ENCODE assay signal across 10 cellular contexts in genomic region chrX:107742754-107743191, GRCh38. TPM values are rescaled to one million over a fixed set of nuclear protein-coding genes. Genes with fewer than 3 reads are reported as not detected.
A peak's percentile ranks its signal among the peaks of the same experiment; 100 is the strongest.
DNase-seq lines count a peak whose midpoint lies in the region; ATAC-seq and TF ChIP-seq lines count a peak whose summit lies in the region.
"Had no signal": no experiment of that assay in that cellular context is flagged by ENCODE, and none has a peak within 500 bp of the region (broad histone marks: within the 10 kb centered on the region; RNA-seq: fewer than 3 reads in every experiment).

No MANE protein-coding gene starts in this region.

- H3K27ac ChIP-seq in mucosa of rectum (ENCODE audit: low read depth in 2 of 2, low read length in 2 of 2) (peak overlapping the region; percentile 86 to 92), tibial nerve (peak overlapping the region; percentile 89 to 97 (median 94)), SK-N-SH (ENCODE audit: low read depth in 2 of 2, low read length in 1 of 2) (no peak overlapping the region)

- WGBS in tibial nerve, 2 donors: 52% methylated on average over 21 of the region's 23 CpGs; no CpG with 5 or more reads in 1 of the 2 donors
- 65% methylated on average over 12 of the region's 23 CpGs for WGBS in SK-N-SH (ENCODE audit: low lambda C conversion rate)

- no peak for ATAC-seq in activated CD8-positive, alpha-beta memory T cell treated with anti-CD3 and anti-CD28 coated beads, Interleukin-2, amount 10 ng/mL, durations not matched to agents 7 days and 5 days
- ATAC-seq in central memory CD8-positive, alpha-beta T cell (replicated peaks; ENCODE audit: extremely low read depth, poor library complexity, severe bottlenecking): no peak
- no peak for ATAC-seq in GM18870 (IDR thresholded peaks at IDR 0.05; ENCODE audit: unreplicated experiment)

- H3K4me1 Mint-ChIP-seq in activated CD8-positive, alpha-beta memory T cell treated with anti-CD3 and anti-CD28 coated beads, Interleukin-2, amount 10 ng/mL, durations not matched to agents 7 days and 5 days: peaks cover 14% of the 10 kb centered on the region
- H3K4me1 Mint-ChIP-seq in central memory CD8-positive, alpha-beta T cell: peaks cover 26% of the 10 kb centered on the region

- H3K9ac ChIP-seq in mucosa of rectum (ENCODE audit: low read depth in 1 of 2, low read length in 2 of 2): peak overlapping the region; percentile 5 to 52
- H3K9ac ChIP-seq in SK-N-SH: no peak overlapping the region

- H3K4me1 ChIP-seq in mucosa of rectum (ENCODE audit: control insufficient read depth in 2 of 2, insufficient read depth in 2 of 2, low read length in 2 of 2) (peaks cover 19 to 25% of the 10 kb centered on the region in 2 donors), tibial nerve (peaks cover 0 to 91% (median 54%) of the 10 kb centered on the region in 4 donors), SK-N-SH (ENCODE audit: control insufficient read depth in 1 of 2, insufficient read depth in 2 of 2, low read depth in 1 of 2, low read length in 1 of 2) (peaks cover 0 to 11% of the 10 kb centered on the region in 2 experiments; a peak in 1 of 4 replicates)

- H3K79me2 ChIP-seq in SK-N-SH (ENCODE audit: insufficient read depth): no peaks in the 10 kb centered on the region

- CTCF ChIA-PET in activated CD8-positive, alpha-beta memory T cell treated with anti-CD3 and anti-CD28 coated beads, Interleukin-2, amount 10 ng/mL, durations not matched to agents 7 days and 5 days (lab: Charles Lee): interaction anchor here (1.6 to 2.0 kb wide), 4 partner anchors 25 to 70 kb away, joined by 4 to 14 read pairs (median 10); partner anchors contain the start of gene NCBP2L
- CTCF ChIA-PET in SK-N-SH (lab: Yijun Ruan, JAX): no interaction called here

- H2AFZ ChIP-seq in SK-N-SH (ENCODE audit: low read depth): no peak overlapping the region

- no peak for DNase-seq in activated CD8-positive, alpha-beta memory T cell treated with anti-CD3 and anti-CD28 coated beads, Interleukin-2, amount 10 ng/mL, durations not matched to agents 7 days and 5 days
- no peak for DNase-seq in activated CD8-positive, alpha-beta memory T cell treated with anti-CD3 and anti-CD28 coated beads, Interleukin-2, amount 50 U/mL, for 48 hours
- no peak for DNase-seq in central memory CD8-positive, alpha-beta T cell (ENCODE audit: low spot score in 2 of 2)
- DNase-seq in tibial nerve (ENCODE audit: low spot score in 2 of 2) (no peak), SK-N-SH (no peak), NCI-H524 treated with DMSO at 0.1 percent for 48 hours (lab: John Stamatoyannopoulos, UW) (no peak)

- no peaks in the 10 kb centered on the region for H4K20me1 ChIP-seq in SK-N-SH (ENCODE audit: insufficient read depth)

- no peaks in the 10 kb centered on the region for H3K36me3 ChIP-seq in mucosa of rectum (ENCODE audit: control insufficient read depth in 2 of 2, insufficient read depth in 2 of 2, low read length in 2 of 2)
- no peaks in the 10 kb centered on the region for H3K36me3 ChIP-seq in tibial nerve
- no peaks in the 10 kb centered on the region for H3K36me3 ChIP-seq in SK-N-SH (replicated peaks in 1 of 2; ENCODE audit: control insufficient read depth in 1 of 2, insufficient read depth in 2 of 2, low read length in 1 of 2)

- H3F3A ChIP-seq in SK-N-SH (replicated peaks; ENCODE audit: insufficient read depth): no peaks in the 10 kb centered on the region

- TF ChIP-seq CTCF in tibial nerve (IDR thresholded peaks at IDR 0.05) (no peak), SK-N-SH (IDR thresholded peaks at IDR 0.05) (no peak)

- H3K9me2 ChIP-seq in SK-N-SH: no peaks in the 10 kb centered on the region

- H3K27ac Mint-ChIP-seq in activated CD8-positive, alpha-beta memory T cell treated with anti-CD3 and anti-CD28 coated beads, Interleukin-2, amount 10 ng/mL, durations not matched to agents 7 days and 5 days: peak overlapping the region; percentile 98
- H3K27ac Mint-ChIP-seq in central memory CD8-positive, alpha-beta T cell (ENCODE audit: low read depth): peak overlapping the region; percentile 100

- TF ChIP-seq EP300 in tibial nerve (IDR thresholded peaks at IDR 0.05): no peak
- TF ChIP-seq EP300 in SK-N-SH (IDR thresholded peaks at IDR 0.05; ENCODE audit: borderline replicate concordance in 1 of 2, low read depth in 1 of 2, low read length in 1 of 2): no peak

- no peaks in the 10 kb centered on the region for H3K27me3 Mint-ChIP-seq in activated CD8-positive, alpha-beta memory T cell treated with anti-CD3 and anti-CD28 coated beads, Interleukin-2, amount 10 ng/mL, durations not matched to agents 7 days and 5 days
- peaks cover 10% of the 10 kb centered on the region for H3K27me3 Mint-ChIP-seq in central memory CD8-positive, alpha-beta T cell

- peak overlapping the region; percentile 61 to 63 for H3K4me3 ChIP-seq in mucosa of rectum (ENCODE audit: low read length in 2 of 2)
- peak overlapping the region; percentile 15 to 37 (median 24) for H3K4me3 ChIP-seq in tibial nerve
- H3K4me3 ChIP-seq in SK-N-SH (ENCODE audit: low read depth in 2 of 2, low read length in 1 of 2): no peak overlapping the region

- POLR2A ChIA-PET in SK-N-SH (lab: Yijun Ruan, JAX): interaction anchor here (2.3 kb wide), 1 partner anchor 27 kb away, joined by 13 read pairs; no protein-coding TSS in a partner anchor

- H3K4me3 Mint-ChIP-seq in activated CD8-positive, alpha-beta memory T cell treated with anti-CD3 and anti-CD28 coated beads, Interleukin-2, amount 10 ng/mL, durations not matched to agents 7 days and 5 days: peak overlapping the region; percentile 68
- peak overlapping the region; percentile 86 for H3K4me3 Mint-ChIP-seq in central memory CD8-positive, alpha-beta T cell

- TF ChIP-seq RAD21 in SK-N-SH (IDR thresholded peaks at IDR 0.05; ENCODE audit: low read length): no peak

- H3K9me3 Mint-ChIP-seq in activated CD8-positive, alpha-beta memory T cell treated with anti-CD3 and anti-CD28 coated beads, Interleukin-2, amount 10 ng/mL, durations not matched to agents 7 days and 5 days (ENCODE audit: low read depth): no peaks in the 10 kb centered on the region
- H3K9me3 Mint-ChIP-seq in central memory CD8-positive, alpha-beta T cell: peaks cover 6% of the 10 kb centered on the region

- H3K27me3 ChIP-seq in mucosa of rectum (ENCODE audit: control insufficient read depth in 2 of 2, insufficient read depth in 2 of 2, low read length in 2 of 2) (no peaks in the 10 kb centered on the region), tibial nerve (peaks cover 0 to 10% of the 10 kb centered on the region in 2 donors), SK-N-SH (ENCODE audit: insufficient read depth) (peaks cover 57% of the 10 kb centered on the region)

- H3K4me2 ChIP-seq in SK-N-SH: no peak overlapping the region

- TF ChIP-seq POLR2A in tibial nerve (IDR thresholded peaks at IDR 0.05): no peak

- H3K9me3 ChIP-seq in mucosa of rectum (ENCODE audit: control insufficient read depth in 2 of 2, low read length in 2 of 2) (no peaks in the 10 kb centered on the region), tibial nerve (no peaks in the 10 kb centered on the region), SK-N-SH (no peaks in the 10 kb centered on the region)

- H3K36me3 Mint-ChIP-seq in activated CD8-positive, alpha-beta memory T cell treated with anti-CD3 and anti-CD28 coated beads, Interleukin-2, amount 10 ng/mL, durations not matched to agents 7 days and 5 days: no peaks in the 10 kb centered on the region
- peaks cover 11% of the 10 kb centered on the region for H3K36me3 Mint-ChIP-seq in central memory CD8-positive, alpha-beta T cell (ENCODE audit: insufficient read depth)

TF ChIP-seq in SK-N-SH, 30 proteins besides CTCF, POLR2A, EP300 and RAD21:
- no peak for TF ChIP-seq IRF3 (IDR thresholded peaks at IDR 0.05; ENCODE audit: low read depth, low read length)
- no peak for TF ChIP-seq TAF1 (IDR thresholded peaks at IDR 0.05; ENCODE audit: borderline replicate concordance, low read depth, low read length)
- TF ChIP-seq RFX5 (IDR thresholded peaks at IDR 0.05; ENCODE audit: low read length): no peak
- no peak for TF ChIP-seq YY1 (IDR thresholded peaks at IDR 0.05; ENCODE audit: low read depth)
- no peak for TF ChIP-seq GABPA (IDR thresholded peaks at IDR 0.05; ENCODE audit: low read depth)
- no peak for TF ChIP-seq TEAD4 (IDR thresholded peaks at IDR 0.05; ENCODE audit: borderline replicate concordance, insufficient read depth)
- TF ChIP-seq MEF2A (IDR thresholded peaks at IDR 0.05; ENCODE audit: borderline replicate concordance, low read depth): no peak
- TF ChIP-seq PBX3 (IDR thresholded peaks at IDR 0.05): no peak

RNA-seq across cellular contexts. Expression of gene TSC22D3, which starts 32.8 kb away (rescaled TPM):
- 10 to 100 TPM; 37.1 to 57.2 TPM for total RNA-seq in activated CD8-positive, alpha-beta memory T cell treated with anti-CD3 and anti-CD28 coated beads, Interleukin-2, amount 10 ng/mL, durations not matched to agents 7 days and 5 days
- total RNA-seq in tibial nerve: 1,000 to 10,000 TPM; 1,744 to 2,802 (median 2,261) TPM
- 9.2 and 10.4 TPM in 2 replicates for polyA plus RNA-seq in SK-N-SH (2012; rRNA removed)
- 8.4 and 9.8 TPM in 2 replicates for polyA plus RNA-seq in SK-N-SH (2012; cell fraction: cytosol; rRNA removed)
- 14.6 and 18.5 TPM in 2 replicates for polyA plus RNA-seq in SK-N-SH (2012; cell fraction: nucleus; rRNA removed)

RNA-seq across cellular contexts. Expression of gene NCBP2L, which starts 34.8 kb away (rescaled TPM):
- not detected for total RNA-seq in activated CD8-positive, alpha-beta memory T cell treated with anti-CD3 and anti-CD28 coated beads, Interleukin-2, amount 10 ng/mL, durations not matched to agents 7 days and 5 days
- not detected for total RNA-seq in tibial nerve
- not detected in 2 replicates for polyA plus RNA-seq in SK-N-SH (2012; rRNA removed)
- polyA plus RNA-seq in SK-N-SH (2012; cell fraction: cytosol; rRNA removed): not detected in 2 replicates
- polyA plus RNA-seq in SK-N-SH (2012; cell fraction: nucleus; rRNA removed): not detected in 2 replicates
- total RNA-seq: astrocyte, mucosa of gallbladder had no signal

Comparison
In these comparisons a context has a peak if more than half of its experiments do, and no peak if none do; other contexts are left out.
1. H3K27ac ChIP-seq: peak in mucosa of rectum (2 of 2) and tibial nerve (4 of 4); none in SK-N-SH (0 of 2).
2. H3K4me3 ChIP-seq: peak in mucosa of rectum (2 of 2) and tibial nerve (4 of 4); none in SK-N-SH (0 of 2).
3. RNA of gene TSC22D3, which starts 32.8 kb away (total RNA-seq): 1,744 to 2,802 TPM in tibial nerve; 37.1 to 57.2 TPM in activated CD8-positive, alpha-beta memory T cell treated with anti-CD3 and anti-CD28 coated beads, Interleukin-2, amount 10 ng/mL, durations not matched to agents 7 days and 5 days; every median in the first group is over 10 times any median in the second.